Comparison of ENCODE assay signal across 8 cellular contexts in the genomic region with DNA sequence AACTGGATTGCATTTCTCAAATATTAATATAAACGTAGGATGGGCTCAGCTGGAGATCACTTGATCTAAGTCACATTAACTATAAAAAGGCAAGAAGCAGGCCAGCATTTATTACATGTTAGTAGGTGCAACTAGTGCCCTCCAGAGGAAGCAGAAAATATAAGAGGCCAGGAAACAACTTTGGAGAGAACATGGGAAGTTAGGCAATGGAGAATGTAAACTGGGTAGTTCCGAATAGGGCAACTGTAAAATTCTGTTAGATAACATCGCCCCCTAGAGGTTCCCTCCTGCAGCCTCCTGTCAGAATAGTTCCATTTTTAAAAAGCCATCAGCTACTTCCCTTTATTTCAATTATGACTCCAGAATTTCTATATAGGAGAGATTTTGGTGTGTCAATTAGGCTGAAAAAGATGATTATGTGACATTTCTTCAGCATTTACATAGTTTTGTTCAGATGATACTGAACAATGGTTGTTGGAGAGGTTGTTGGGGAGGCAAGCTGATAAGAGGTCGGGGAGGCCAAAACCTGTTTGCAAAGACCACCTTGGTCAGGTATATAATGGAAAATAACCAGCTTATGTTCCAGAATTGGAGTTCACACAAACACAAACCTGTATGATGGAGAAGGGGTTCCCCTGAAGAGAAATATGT. TPM values are rescaled to one million over a fixed set of nuclear protein-coding genes. Genes with fewer than 3 reads are reported as not detected.
DNase-seq lines count a peak whose midpoint lies in the region; ATAC-seq and TF ChIP-seq lines count a peak whose summit lies in the region.

No MANE protein-coding gene starts in this region.

- H3K4me1 ChIP-seq in OCI-LY7 (ENCODE audit: insufficient read depth, low read length, poor library complexity, severe bottlenecking) = no peaks in the 10 kb centered on the region

- H3K4me2 ChIP-seq in OCI-LY7 (ENCODE audit: low read length) = no peak overlapping the region

- CTCF ChIA-PET in OCI-LY7 (lab: Charles Lee; ENCODE audit: unreplicated experiment) = interaction anchor here (0.6 to 1.2 kb wide), 3 partner anchors 9 to 269 kb away, joined by 3 to 4 read pairs (median 3); a partner anchor contains a TSS

- no peak overlapping the region for H2AFZ ChIP-seq in OCI-LY7 (ENCODE audit: low read length)

- peaks cover 36% of the 10 kb centered on the region for H3K36me3 Mint-ChIP-seq in activated T-helper 2 cell treated with anti-CD3 and anti-CD28 coated beads, Interferon-gamma antibody, Interleukin-2, Interleukin-4, amounts not matched to agents 10 μg/mL and 5 μg/mL and 100 μg/mL, durations not matched to agents 14 hours and 24 hours and 36 hours (ENCODE audit: low read depth)

- H4K20me1 ChIP-seq in OCI-LY7 (ENCODE audit: insufficient read depth, low read length) = no peaks in the 10 kb centered on the region

- intact Hi-C loops in OCI-LY7 (cut with micrococcal nuclease; ENCODE audit: unreplicated experiment) = loop anchor here (1.0 to 5.0 kb wide), 5 partner anchors 92 to 481 kb away; a partner anchor contains a TSS
- intact Hi-C loops in activated T-helper 2 cell treated with anti-CD3 and anti-CD28 coated beads, Interferon-gamma antibody, Interleukin-2, Interleukin-4, amounts not matched to agents 10 μg/mL and 5 μg/mL and 100 μg/mL, durations not matched to agents 14 hours and 24 hours and 36 hours (cut with micrococcal nuclease) = loop anchor here (2.0 to 10.0 kb wide), 8 partner anchors 75 to 483 kb away; a partner anchor contains a TSS

- no peaks in the 10 kb centered on the region for H3K9me3 Mint-ChIP-seq in activated T-helper 2 cell treated with anti-CD3 and anti-CD28 coated beads, Interferon-gamma antibody, Interleukin-2, Interleukin-4, amounts not matched to agents 10 μg/mL and 5 μg/mL and 100 μg/mL, durations not matched to agents 14 hours and 24 hours and 36 hours

- no peaks in the 10 kb centered on the region for H3K9me3 ChIP-seq in OCI-LY7 (ENCODE audit: low read length)

- no peaks in the 10 kb centered on the region for H3K36me3 ChIP-seq in OCI-LY7 (ENCODE audit: insufficient read depth, low read length)

- ATAC-seq in GM21619 (IDR thresholded peaks at IDR 0.05; ENCODE audit: unreplicated experiment) (peak; percentile 61), HG03469 (IDR thresholded peaks at IDR 0.05; ENCODE audit: unreplicated experiment) (no peak)

- POLR2A ChIA-PET in OCI-LY7 (lab: Charles Lee) = interaction anchor here (0.6 to 0.9 kb wide), 5 partner anchors 20 to 615 kb away, joined by 3 to 9 read pairs (median 3); a partner anchor contains a TSS

- no peak overlapping the region for H3K27ac ChIP-seq in OCI-LY7 (ENCODE audit: low read depth, low read length, poor library complexity, severe bottlenecking)

- no peaks in the 10 kb centered on the region for H3K79me2 ChIP-seq in OCI-LY7 (ENCODE audit: insufficient read depth, low read depth, low read length)

- H3K27ac Mint-ChIP-seq in activated T-helper 2 cell treated with anti-CD3 and anti-CD28 coated beads, Interferon-gamma antibody, Interleukin-2, Interleukin-4, amounts not matched to agents 10 μg/mL and 5 μg/mL and 100 μg/mL, durations not matched to agents 14 hours and 24 hours and 36 hours = no peak overlapping the region

- no peaks in the 10 kb centered on the region for H3K27me3 Mint-ChIP-seq in activated T-helper 2 cell treated with anti-CD3 and anti-CD28 coated beads, Interferon-gamma antibody, Interleukin-2, Interleukin-4, amounts not matched to agents 10 μg/mL and 5 μg/mL and 100 μg/mL, durations not matched to agents 14 hours and 24 hours and 36 hours (ENCODE audit: low read depth)

- H3K4me3 Mint-ChIP-seq in activated T-helper 2 cell treated with anti-CD3 and anti-CD28 coated beads, Interferon-gamma antibody, Interleukin-2, Interleukin-4, amounts not matched to agents 10 μg/mL and 5 μg/mL and 100 μg/mL, durations not matched to agents 14 hours and 24 hours and 36 hours (ENCODE audit: low read depth) = no peak overlapping the region

- peak; percentile 97 for TF ChIP-seq CTCF in OCI-LY7 (conservative IDR thresholded peaks at IDR 0.05; ENCODE audit: low read length)
- peak; percentile 93 for TF ChIP-seq CTCF in foreskin fibroblast (IDR thresholded peaks at IDR 0.05; ENCODE audit: low read depth, low read length)

- peaks cover 20% of the 10 kb centered on the region for H3K4me1 Mint-ChIP-seq in activated T-helper 2 cell treated with anti-CD3 and anti-CD28 coated beads, Interferon-gamma antibody, Interleukin-2, Interleukin-4, amounts not matched to agents 10 μg/mL and 5 μg/mL and 100 μg/mL, durations not matched to agents 14 hours and 24 hours and 36 hours (ENCODE audit: low read depth)

- DNase-seq in DMS153 (lab: John Stamatoyannopoulos, UW) (peak; percentile 87), Kasumi-1 (lab: John Stamatoyannopoulos, UW) (peak; percentile 97 to 99), OCI-LY7 (ENCODE audit: low spot score) (peak; percentile 74), foreskin fibroblast (peak; percentile 76 to 92), occipital lobe (lab: John Stamatoyannopoulos, UW) (peak; percentile 2)
- DNase-seq in activated T-helper 2 cell treated with anti-CD3 and anti-CD28 coated beads, Interferon-gamma antibody, Interleukin-2, Interleukin-4, amounts not matched to agents 10 μg/mL and 5 μg/mL and 100 μg/mL, durations not matched to agents 14 hours and 24 hours and 36 hours (ENCODE audit: low spot score) = peak; percentile 37

- no TSS peak for BruUV-seq in OCI-LY7 (replicated peaks; lab: Mats Ljungman, UMichigan)

- H3K4me3 ChIP-seq in OCI-LY7 (ENCODE audit: low read depth, low read length, poor library complexity, severe bottlenecking) (no peak overlapping the region), foreskin fibroblast (ENCODE audit: low read depth in 1 of 2, low read length in 2 of 2) (no peak overlapping the region)

- H3K9me2 ChIP-seq in OCI-LY7 (ENCODE audit: insufficient read depth, low read length) = no peaks in the 10 kb centered on the region

RNA-seq across cellular contexts. Expression of a gene that starts 22.4 kb away (rescaled TPM):
- total RNA-seq in OCI-LY7 (2014; rRNA removed; shearing (Covaris generic)) = not detected in 2 replicates
- total RNA-seq in OCI-LY7 (2022) (not detected in 2 replicates), occipital lobe (0.47 TPM)
- 10.9 and 13.0 TPM in 2 replicates for total RNA-seq in activated T-helper 2 cell treated with anti-CD3 and anti-CD28 coated beads, Interferon-gamma antibody, Interleukin-2, Interleukin-4, amounts not matched to agents 10 μg/mL and 5 μg/mL and 100 μg/mL, durations not matched to agents 14 hours and 24 hours and 36 hours

Comparison
In these comparisons a context has a peak if more than half of its experiments do, and no peak if none do; other contexts are left out.
1. DNase-seq: peak in every context shown above with its lines; median percentile 98 in Kasumi-1; 87 in DMS153; 84 in foreskin fibroblast; 74 in OCI-LY7; 37 in activated T-helper 2 cell treated with anti-CD3 and anti-CD28 coated beads, Interferon-gamma antibody, Interleukin-2, Interleukin-4, amounts not matched to agents 10 μg/mL and 5 μg/mL and 100 μg/mL, durations not matched to agents 14 hours and 24 hours and 36 hours; 2 in occipital lobe.